8 cellular contexts compared by ENCODE assay signal in the genomic region with DNA sequence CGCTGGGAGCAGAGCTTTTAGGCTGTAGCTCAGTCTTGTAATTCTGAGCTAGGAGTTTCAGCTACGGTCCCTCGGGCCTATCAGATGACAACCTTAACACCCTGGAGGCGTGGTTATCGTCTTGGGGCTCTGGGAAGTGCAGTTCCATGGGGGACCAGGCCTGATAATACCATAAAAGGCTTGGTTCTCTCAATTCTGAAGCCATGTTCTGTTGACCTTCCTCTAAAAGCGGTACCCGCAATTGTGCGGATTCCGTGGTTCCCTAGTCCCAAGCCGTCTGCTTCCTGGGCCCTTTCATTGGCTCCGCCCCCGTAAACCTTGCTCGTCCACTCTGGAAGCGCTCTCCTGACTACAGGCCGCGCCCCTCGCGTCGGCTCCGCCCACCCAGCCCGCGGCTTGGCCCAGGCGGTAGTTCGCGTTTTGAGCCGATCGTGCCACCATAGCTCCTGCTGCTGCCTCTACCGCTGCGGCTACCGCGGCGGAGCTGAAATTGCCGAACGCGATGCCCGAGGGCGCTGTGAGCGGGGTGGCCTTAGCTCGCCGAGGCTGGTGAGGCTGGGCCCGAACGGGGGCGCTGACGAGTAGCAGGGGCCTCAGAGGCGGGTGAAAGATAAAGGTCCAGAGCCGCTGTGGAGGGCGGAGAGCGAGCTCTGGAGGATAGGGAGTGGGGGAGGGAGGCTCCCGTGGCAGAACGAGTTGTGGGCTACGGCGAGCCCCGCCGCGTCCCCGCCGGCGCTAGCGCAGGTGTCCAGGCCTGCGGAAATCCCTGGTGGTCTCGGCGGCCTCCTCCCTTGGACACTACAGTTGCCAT. TPM values are rescaled to one million over a fixed set of nuclear protein-coding genes. Genes with fewer than 3 reads are reported as not detected.
DNase-seq lines count a peak whose midpoint lies in the region; ATAC-seq and TF ChIP-seq lines count a peak whose summit lies in the region.

A gene with protein sequence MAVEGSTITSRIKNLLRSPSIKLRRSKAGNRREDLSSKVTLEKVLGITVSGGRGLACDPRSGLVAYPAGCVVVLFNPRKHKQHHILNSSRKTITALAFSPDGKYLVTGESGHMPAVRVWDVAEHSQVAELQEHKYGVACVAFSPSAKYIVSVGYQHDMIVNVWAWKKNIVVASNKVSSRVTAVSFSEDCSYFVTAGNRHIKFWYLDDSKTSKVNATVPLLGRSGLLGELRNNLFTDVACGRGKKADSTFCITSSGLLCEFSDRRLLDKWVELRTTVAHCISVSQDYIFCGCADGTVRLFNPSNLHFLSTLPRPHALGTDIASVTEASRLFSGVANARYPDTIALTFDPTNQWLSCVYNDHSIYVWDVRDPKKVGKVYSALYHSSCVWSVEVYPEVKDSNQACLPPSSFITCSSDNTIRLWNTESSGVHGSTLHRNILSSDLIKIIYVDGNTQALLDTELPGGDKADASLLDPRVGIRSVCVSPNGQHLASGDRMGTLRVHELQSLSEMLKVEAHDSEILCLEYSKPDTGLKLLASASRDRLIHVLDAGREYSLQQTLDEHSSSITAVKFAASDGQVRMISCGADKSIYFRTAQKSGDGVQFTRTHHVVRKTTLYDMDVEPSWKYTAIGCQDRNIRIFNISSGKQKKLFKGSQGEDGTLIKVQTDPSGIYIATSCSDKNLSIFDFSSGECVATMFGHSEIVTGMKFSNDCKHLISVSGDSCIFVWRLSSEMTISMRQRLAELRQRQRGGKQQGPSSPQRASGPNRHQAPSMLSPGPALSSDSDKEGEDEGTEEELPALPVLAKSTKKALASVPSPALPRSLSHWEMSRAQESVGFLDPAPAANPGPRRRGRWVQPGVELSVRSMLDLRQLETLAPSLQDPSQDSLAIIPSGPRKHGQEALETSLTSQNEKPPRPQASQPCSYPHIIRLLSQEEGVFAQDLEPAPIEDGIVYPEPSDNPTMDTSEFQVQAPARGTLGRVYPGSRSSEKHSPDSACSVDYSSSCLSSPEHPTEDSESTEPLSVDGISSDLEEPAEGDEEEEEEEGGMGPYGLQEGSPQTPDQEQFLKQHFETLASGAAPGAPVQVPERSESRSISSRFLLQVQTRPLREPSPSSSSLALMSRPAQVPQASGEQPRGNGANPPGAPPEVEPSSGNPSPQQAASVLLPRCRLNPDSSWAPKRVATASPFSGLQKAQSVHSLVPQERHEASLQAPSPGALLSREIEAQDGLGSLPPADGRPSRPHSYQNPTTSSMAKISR (N-terminal part only) (plus strand): TSS at position 423 of the 811 bp plus-strand sequence. CDS start 792 bp downstream, outside the sequence.

- no peaks in the 10 kb centered on the region for H3K36me3 ChIP-seq in CD4-positive, alpha-beta memory T cell (ENCODE audit: insufficient read depth, low read length)
- H3K36me3 ChIP-seq in duodenal mucosa (ENCODE audit: control insufficient read depth in 1 of 2, insufficient read depth in 2 of 2, low read length in 2 of 2) (no peaks in the 10 kb centered on the region), right lobe of liver (no peaks in the 10 kb centered on the region)

- TF ChIP-seq CTCF in right lobe of liver (IDR thresholded peaks at IDR 0.05), result peak; percentile 47 to 71 (median 64)

- peaks cover 57% of the 10 kb centered on the region for H3K4me1 ChIP-seq in CD4-positive, alpha-beta memory T cell (ENCODE audit: insufficient read depth, low read length)
- H3K4me1 ChIP-seq in duodenal mucosa (ENCODE audit: control insufficient read depth in 1 of 2, insufficient read depth in 2 of 2, low read length in 2 of 2) (peaks cover 28 to 42% of the 10 kb centered on the region in 2 donors), right lobe of liver (peaks cover 0 to 29% (median 9%) of the 10 kb centered on the region in 4 donors)

- ATAC-seq in GM19438 (IDR thresholded peaks at IDR 0.05; ENCODE audit: low read depth, unreplicated experiment) (peak; percentile 75), HG03575 (IDR thresholded peaks at IDR 0.05; ENCODE audit: extremely low read depth, insufficient number of reproducible peaks, low FRiP score, unreplicated experiment) (peak; percentile 49), right lobe of liver (peak; percentile 93 to 97 (median 96))

- CTCF ChIA-PET in CD4-positive, alpha-beta memory T cell (lab: Charles Lee; ENCODE audit: partially characterized antibody), result interaction anchor here (0.9 to 12.3 kb wide), 46 partner anchors 10 to 916 kb away, joined by 3 to 327 read pairs (median 7); a partner anchor contains a TSS

- DNase-seq in CD4-positive, alpha-beta memory T cell, result peak; percentile 97 to 99 (median 98)
- DNase-seq in NCI-H82 (lab: John Stamatoyannopoulos, UW) (peak; percentile 99), right lobe of liver (peak; percentile 98 to 99 (median 98))
- DNase-seq in activated CD4-positive, alpha-beta T cell treated with anti-CD3 and anti-CD28 coated beads, Interleukin-2, amount 50 U/mL, for 48 hours, result peak; percentile 98
- peak; percentile 95 to 96 for DNase-seq in stimulated activated CD4-positive, alpha-beta T cell treated with anti-CD3 and anti-CD28 coated beads, Interleukin-4, amount 100 ng/mL, for 4 hours

- peak within 1 kb of the TSS; percentile 67 to 83 for H3K4me3 ChIP-seq in CD4-positive, alpha-beta memory T cell (ENCODE audit: low read length in 2 of 2)
- peak within 1 kb of the TSS; percentile 92 to 94 for H3K4me3 ChIP-seq in duodenal mucosa (ENCODE audit: low read depth in 1 of 2, low read length in 2 of 2)
- peak within 1 kb of the TSS; percentile 66 to 89 (median 83) for H3K4me3 ChIP-seq in right lobe of liver

- intact Hi-C loops in CD4-positive, alpha-beta memory T cell (cut with micrococcal nuclease), result loop anchor here (1.0 to 2.0 kb wide), 7 partner anchors 37 to 217 kb away; a partner anchor contains a TSS
- intact Hi-C loops in right lobe of liver (cut with DNase I), result loop anchor here in 1 of 2 donors (5.0 kb wide), 1 partner anchor 33 kb away; no protein-coding TSS in a partner anchor

- H3K9ac ChIP-seq in duodenal mucosa (ENCODE audit: low read depth in 1 of 2, low read length in 2 of 2), result peak within 1 kb of the TSS; percentile 77 to 92

- H3K27me3 ChIP-seq in CD4-positive, alpha-beta memory T cell (ENCODE audit: insufficient read depth, low read length), result no peaks in the 10 kb centered on the region
- H3K27me3 ChIP-seq in duodenal mucosa (ENCODE audit: control insufficient read depth in 1 of 2, insufficient read depth in 2 of 2, low read length in 2 of 2) (no peaks in the 10 kb centered on the region), right lobe of liver (no peaks in the 10 kb centered on the region)

- H3K9me3 ChIP-seq in CD4-positive, alpha-beta memory T cell (ENCODE audit: control insufficient read depth in 1 of 2, low read length in 2 of 2), result no peaks in the 10 kb centered on the region
- H3K9me3 ChIP-seq in duodenal mucosa (ENCODE audit: control insufficient read depth in 1 of 2, low read length in 2 of 2), result no peaks in the 10 kb centered on the region
- H3K9me3 ChIP-seq in right lobe of liver, result no peaks in the 10 kb centered on the region

- TF ChIP-seq POLR2A in right lobe of liver (IDR thresholded peaks at IDR 0.05), result peak; percentile 43

- H3K27me3 Mint-ChIP-seq in CD4-positive, alpha-beta memory T cell, result no peaks in the 10 kb centered on the region

- peaks cover 46 to 65% (median 53%) of the 10 kb centered on the region in 4 donors for H3K4me1 Mint-ChIP-seq in CD4-positive, alpha-beta memory T cell

- H3K9me3 Mint-ChIP-seq in CD4-positive, alpha-beta memory T cell, result no peaks in the 10 kb centered on the region

- peak within 1 kb of the TSS; percentile 75 for H3K27ac ChIP-seq in CD4-positive, alpha-beta memory T cell (ENCODE audit: low read depth, low read length)
- H3K27ac ChIP-seq in duodenal mucosa (ENCODE audit: low read depth, low read length), result peak within 1 kb of the TSS; percentile 74
- peak within 1 kb of the TSS; percentile 59 to 77 (median 70) for H3K27ac ChIP-seq in right lobe of liver

- peak within 1 kb of the TSS; percentile 91 to 99 (median 96) for H3K4me3 Mint-ChIP-seq in CD4-positive, alpha-beta memory T cell

- WGBS in right lobe of liver (ENCODE audit: insufficient coverage, low coverage, low lambda C conversion rate, missing lambda C conversion rate), result 0% methylated on average over 12 of the region's 62 CpGs

- POLR2A ChIA-PET in CD4-positive, alpha-beta memory T cell (lab: Charles Lee; ENCODE audit: partially characterized antibody), result interaction anchor here (0.8 to 3.8 kb wide), 29 partner anchors 8 to 717 kb away, joined by 3 to 56 read pairs (median 5); a partner anchor contains a TSS

- H3K36me3 Mint-ChIP-seq in CD4-positive, alpha-beta memory T cell, result peaks cover 3 to 10% of the 10 kb centered on the region in 2 donors

- peak within 1 kb of the TSS; percentile 95 to 98 (median 97) for H3K27ac Mint-ChIP-seq in CD4-positive, alpha-beta memory T cell

RNA-seq across cellular contexts. Expression of the gene that starts here (rescaled TPM):
- total RNA-seq in CD4-positive, alpha-beta memory T cell, result 10 to 100 TPM; 39.7 to 42.6 TPM
- polyA plus RNA-seq in CD4-positive, alpha-beta memory T cell, result 1 to 10 TPM in 1 of 2 donors, under 1 TPM in 1; 0.87 to 3.8 TPM
- total RNA-seq in right lobe of liver, result 1 to 10 TPM; 4.3 to 7.9 (median 5.7) TPM

Comparison
In these comparisons a context has a peak if more than half of its experiments do, and no peak if none do; other contexts are left out.
1. Peak in every context shown above with its lines: DNase-seq, ATAC-seq, H3K4me3 ChIP-seq and H3K27ac ChIP-seq.
2. RNA of the gene that starts here (total RNA-seq): 39.7 to 42.6 TPM in CD4-positive, alpha-beta memory T cell; 4.3 to 7.9 TPM in right lobe of liver; every median in the first group is over 4 times any median in the second.